9 cellular contexts compared by ENCODE assay signal in the genomic region with DNA sequence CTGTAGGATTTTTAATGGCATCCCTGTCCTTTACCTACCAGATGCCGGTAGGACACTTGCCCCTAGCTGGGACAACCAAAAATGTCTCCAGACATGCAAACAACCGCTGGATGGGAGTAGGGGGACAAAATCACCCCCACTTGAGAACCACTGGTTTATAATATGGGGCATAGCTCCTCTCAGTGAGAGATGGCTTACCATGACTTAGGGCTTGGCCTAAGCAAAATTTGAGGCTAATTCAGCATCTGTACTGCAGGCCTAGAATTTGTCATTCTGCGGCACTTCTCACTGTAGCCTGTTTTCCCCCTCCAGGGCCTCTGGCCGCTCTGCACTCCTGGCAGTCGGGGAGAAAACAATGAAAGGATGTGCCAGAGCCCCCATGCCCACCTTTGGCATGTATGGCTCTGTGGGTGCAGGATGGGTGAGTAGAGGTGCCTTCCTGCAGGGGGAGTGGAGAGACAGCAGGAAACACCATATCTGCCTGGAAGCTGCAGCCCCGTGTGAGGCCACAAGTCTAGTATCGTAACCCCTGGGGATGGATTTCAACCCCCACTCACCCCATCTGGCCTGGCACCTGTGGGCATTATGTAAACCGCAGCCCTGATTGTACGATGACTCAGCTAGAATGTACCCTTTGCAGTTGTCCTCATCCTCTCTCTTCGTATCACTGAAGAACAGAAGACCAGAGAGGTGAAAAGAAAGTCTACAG.
A peak's percentile ranks its signal among the peaks of the same experiment; 100 is the strongest.
DNase-seq lines count a peak whose midpoint lies in the region; ATAC-seq, FAIRE-seq and TF ChIP-seq lines count a peak whose summit lies in the region.
"Had no signal": no experiment of that assay in that cellular context is flagged by ENCODE, and none has a peak within 500 bp of the region (broad histone marks: within the 10 kb centered on the region; RNA-seq: fewer than 3 reads in every experiment).

No MANE protein-coding gene starts in this region.

- H3K4me3 ChIP-seq in fibroblast of mammary gland (ENCODE audit: control insufficient read depth, low read depth, low read length), result no peak overlapping the region
- H3K4me3 ChIP-seq: pancreas had no signal

- TF ChIP-seq CTCF in fibroblast of mammary gland (conservative IDR thresholded peaks at IDR 0.05; ENCODE audit: control insufficient read depth, insufficient read depth, low read depth, low read length), result peak; percentile 18

- FAIRE-seq in GM12892 (lab: Jason Lieb, UNC), result peak; percentile 67
- FAIRE-seq: pancreas had no signal

- TF ChIP-seq POLR2A in GM12892 (IDR thresholded peaks at IDR 0.05; ENCODE audit: low read depth, low read length) (no peak), erythroblast (IDR thresholded peaks at IDR 0.05; ENCODE audit: low read length) (no peak)

- peak; percentile 57 for ATAC-seq in GM21717 (IDR thresholded peaks at IDR 0.05; ENCODE audit: unreplicated experiment)
- no peak for ATAC-seq in GM21526 (IDR thresholded peaks at IDR 0.05; ENCODE audit: low FRiP score, unreplicated experiment)

- DNase-seq in GM12892 (ENCODE audit: insufficient read length) (peak; percentile 41), M059J (ENCODE audit: low read depth) (peak; percentile 97), fibroblast of mammary gland (ENCODE audit: low read depth) (peak; percentile 58), erythroblast (lab: John Stamatoyannopoulos, UW) (no peak), Ammon's horn (ENCODE audit: low spot score) (no peak)
- no peak for DNase-seq in stimulated activated CD4-positive, alpha-beta T cell treated with anti-CD3 and anti-CD28 coated beads, Interleukin-12 subunit alpha, Interleukin-12 subunit beta, amount 100 ng/mL, for 4 hours
- DNase-seq: pancreas had no signal

Comparison
In these comparisons a context has a peak if more than half of its experiments do, and no peak if none do; other contexts are left out.
1. DNase-seq: peak in GM12892 (single experiment), M059J (single experiment) and fibroblast of mammary gland (single experiment); none in erythroblast (0 of 2), stimulated activated CD4-positive, alpha-beta T cell treated with anti-CD3 and anti-CD28 coated beads, Interleukin-12 subunit alpha, Interleukin-12 subunit beta, amount 100 ng/mL, for 4 hours (single experiment) and Ammon's horn (single experiment).